ENCODE assay signal across 1 cellular context in genomic region chr3:186109897-186110803, GRCh38.
TF ChIP-seq lines count a peak whose summit lies in the region.

No MANE protein-coding gene starts in this region.

TF ChIP-seq in HepG2, 621 proteins besides CTCF, POLR2A, EP300 and RAD21 (continued from another document and continues in another):
- no peak for TF ChIP-seq ZNF503 (CRISPR knock-in tag; IDR thresholded peaks at IDR 0.05)
- no peak for TF ChIP-seq ZNF329 (CRISPR knock-in tag; IDR thresholded peaks at IDR 0.05; ENCODE audit: low read depth)
- no peak for TF ChIP-seq ZFP37 (CRISPR knock-in tag; IDR thresholded peaks at IDR 0.05; ENCODE audit: borderline replicate concordance)
- TF ChIP-seq JDP2 (CRISPR knock-in tag; IDR thresholded peaks at IDR 0.05; ENCODE audit: borderline replicate concordance): no peak
- TF ChIP-seq, protein P1, sequence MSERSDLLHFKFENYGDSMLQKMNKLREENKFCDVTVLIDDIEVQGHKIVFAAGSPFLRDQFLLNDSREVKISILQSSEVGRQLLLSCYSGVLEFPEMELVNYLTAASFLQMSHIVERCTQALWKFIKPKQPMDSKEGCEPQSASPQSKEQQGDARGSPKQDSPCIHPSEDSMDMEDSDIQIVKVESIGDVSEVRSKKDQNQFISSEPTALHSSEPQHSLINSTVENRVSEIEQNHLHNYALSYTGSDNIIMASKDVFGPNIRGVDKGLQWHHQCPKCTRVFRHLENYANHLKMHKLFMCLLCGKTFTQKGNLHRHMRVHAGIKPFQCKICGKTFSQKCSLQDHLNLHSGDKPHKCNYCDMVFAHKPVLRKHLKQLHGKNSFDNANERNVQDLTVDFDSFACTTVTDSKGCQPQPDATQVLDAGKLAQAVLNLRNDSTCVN (CRISPR knock-in tag; IDR thresholded peaks at IDR 0.05; ENCODE audit: borderline replicate concordance): 0 out of 2 replicates have a peak, but pooled peaks have one; percentile 30
- TF ChIP-seq AHR (CRISPR knock-in tag; IDR thresholded peaks at IDR 0.05): 0 out of 2 replicates have a peak, but pooled peaks have one; percentile 34
- no peak for TF ChIP-seq NRL (CRISPR knock-in tag; IDR thresholded peaks at IDR 0.05; ENCODE audit: borderline replicate concordance)
- 0 out of 2 replicates have a peak, but pooled peaks have one; percentile 35 for TF ChIP-seq ZNF567 (CRISPR knock-in tag; IDR thresholded peaks at IDR 0.05; ENCODE audit: borderline replicate concordance)
- TF ChIP-seq SKI (IDR thresholded peaks at IDR 0.05; ENCODE audit: partially characterized antibody): no peak
- no peak for TF ChIP-seq ZBTB7A (CRISPR knock-in tag; IDR thresholded peaks at IDR 0.05)
- TF ChIP-seq YEATS2 (CRISPR knock-in tag; IDR thresholded peaks at IDR 0.05; ENCODE audit: borderline replicate concordance): no peak
- TF ChIP-seq ZNF234 (CRISPR knock-in tag; conservative IDR thresholded peaks at IDR 0.05): no peak
- no peak for TF ChIP-seq SIN3A (IDR thresholded peaks at IDR 0.05; ENCODE audit: borderline replicate concordance, low read depth, low read length)
- no peak for TF ChIP-seq JUNB (CRISPR knock-in tag; IDR thresholded peaks at IDR 0.05; ENCODE audit: borderline replicate concordance)
- no peak for TF ChIP-seq GATA4 (IDR thresholded peaks at IDR 0.05; ENCODE audit: borderline replicate concordance, low read depth)
- TF ChIP-seq ZNF558 (CRISPR knock-in tag; IDR thresholded peaks at IDR 0.05; ENCODE audit: borderline replicate concordance): 0 out of 2 replicates have a peak, but pooled peaks have one; percentile 9
- TF ChIP-seq SPEN (CRISPR knock-in tag; IDR thresholded peaks at IDR 0.05; ENCODE audit: low read depth): no peak
- no peak for TF ChIP-seq ZFP41 (CRISPR knock-in tag; IDR thresholded peaks at IDR 0.05; ENCODE audit: borderline replicate concordance)
- no peak for TF ChIP-seq FOXM1 (CRISPR knock-in tag; IDR thresholded peaks at IDR 0.05)
- TF ChIP-seq SOX6 (IDR thresholded peaks at IDR 0.05): no peak
- peak; percentile 5; the same call in 1 of the 2 replicates for TF ChIP-seq SOX6 (CRISPR knock-in tag; IDR thresholded peaks at IDR 0.05)
- TF ChIP-seq, protein P2, sequence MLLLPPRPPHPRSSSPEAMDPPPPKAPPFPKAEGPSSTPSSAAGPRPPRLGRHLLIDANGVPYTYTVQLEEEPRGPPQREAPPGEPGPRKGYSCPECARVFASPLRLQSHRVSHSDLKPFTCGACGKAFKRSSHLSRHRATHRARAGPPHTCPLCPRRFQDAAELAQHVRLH (CRISPR knock-in tag; IDR thresholded peaks at IDR 0.05; ENCODE audit: borderline replicate concordance, low read depth): no peak
- no peak for TF ChIP-seq ZBTB37 (CRISPR knock-in tag; IDR thresholded peaks at IDR 0.05)
- no peak for TF ChIP-seq KLF9 (CRISPR knock-in tag; IDR thresholded peaks at IDR 0.05; ENCODE audit: low read depth)
- TF ChIP-seq ZFAT (CRISPR knock-in tag; conservative IDR thresholded peaks at IDR 0.05): no peak
- no peak for TF ChIP-seq ZNF441 (CRISPR knock-in tag; IDR thresholded peaks at IDR 0.05; ENCODE audit: borderline replicate concordance)
- TF ChIP-seq ARID3A (IDR thresholded peaks at IDR 0.05; ENCODE audit: low read depth, low read length): no peak
- no peak for TF ChIP-seq ZBTB3 (CRISPR knock-in tag; IDR thresholded peaks at IDR 0.05; ENCODE audit: borderline replicate concordance, low read depth)
- TF ChIP-seq ZGPAT (CRISPR knock-in tag; IDR thresholded peaks at IDR 0.05): no peak
- no peak for TF ChIP-seq FOXJ3 (CRISPR knock-in tag; IDR thresholded peaks at IDR 0.05; ENCODE audit: borderline replicate concordance)
- no peak for TF ChIP-seq NFATC3 (CRISPR knock-in tag; IDR thresholded peaks at IDR 0.05)
- no peak for TF ChIP-seq ZBTB40 (IDR thresholded peaks at IDR 0.05)
- no peak for TF ChIP-seq ZBTB40 (CRISPR knock-in tag; IDR thresholded peaks at IDR 0.05)
- TF ChIP-seq ATF1 (CRISPR knock-in tag; IDR thresholded peaks at IDR 0.05): no peak
- no peak for TF ChIP-seq ESRRA (CRISPR knock-in tag; IDR thresholded peaks at IDR 0.05; ENCODE audit: low read depth)
- no peak for TF ChIP-seq ATF7-NPFF (CRISPR knock-in tag; IDR thresholded peaks at IDR 0.05; ENCODE audit: low read depth)
- TF ChIP-seq ZMYM4 (CRISPR knock-in tag; IDR thresholded peaks at IDR 0.05): 0 out of 2 replicates have a peak, but pooled peaks have one; percentile 23
- 0 out of 2 replicates have a peak, but pooled peaks have one; percentile 29 for TF ChIP-seq ZBTB7B (CRISPR knock-in tag; IDR thresholded peaks at IDR 0.05)
